Comparison of ENCODE assay signal across 11 cellular contexts in genomic region chr1:183287191-183287675, GRCh38.
DNase-seq lines count a peak whose midpoint lies in the region; ATAC-seq and TF ChIP-seq lines count a peak whose summit lies in the region.
"Had no signal": no experiment of that assay in that cellular context is flagged by ENCODE, and none has a peak within 500 bp of the region (broad histone marks: within the 10 kb centered on the region; RNA-seq: fewer than 3 reads in every experiment).

No MANE protein-coding gene starts in this region.

- H3K36me3 ChIP-seq in gastroesophageal sphincter (no peaks in the 10 kb centered on the region), muscle layer of colon (ENCODE audit: insufficient read depth, low read length) (no peaks in the 10 kb centered on the region), upper lobe of left lung (no peaks in the 10 kb centered on the region)
- H3K36me3 ChIP-seq: WERI-Rb-1 had no signal

- ATAC-seq in gastroesophageal sphincter (peak; percentile 61), upper lobe of left lung (ENCODE audit: low FRiP score in 2 of 2) (peak; percentile 17 to 61)

- WGBS in gastroesophageal sphincter (ENCODE audit: low coverage in 1 of 2), 2 donors: 10% methylated on average over 4 of the region's 5 CpGs; no CpG with 5 or more reads in 1 of the 2 donors
- WGBS in upper lobe of left lung, 2 donors: 58 to 65% methylated on average over 2 to 5 of the region's 5 CpGs

- DNase-seq in astrocyte of the cerebellum (ENCODE audit: low read depth): peak; percentile 37
- no peak for DNase-seq in upper lobe of left lung
- no peak for DNase-seq in NCI-H2029 (lab: John Stamatoyannopoulos, UW)
- DNase-seq in HPDE6-E6E7 (ENCODE audit: extremely low spot score): no peak
- no peak for DNase-seq in activated CD4-positive, alpha-beta T cell treated with anti-CD3 and anti-CD28 coated beads, Interleukin-2, amount 50 U/mL, for 48 hours
- DNase-seq: activated T-cell treated with anti-CD3 and anti-CD28 coated beads, Interleukin-2, amount 50 U/mL, for 24 hours; central memory CD4-positive, alpha-beta T cell; NCI-H524 treated with DMSO at 0.1 percent for 48 hours; WERI-Rb-1 had no signal

- H3K27ac ChIP-seq in gastroesophageal sphincter: peak overlapping the region in 3 of 4 donors; percentile 5 to 53 (median 18)
- peak overlapping the region; percentile 77 for H3K27ac ChIP-seq in muscle layer of colon (ENCODE audit: low read depth, low read length)
- no peak overlapping the region for H3K27ac ChIP-seq in upper lobe of left lung
- H3K27ac ChIP-seq: WERI-Rb-1 had no signal

- TF ChIP-seq POLR2A in gastroesophageal sphincter (IDR thresholded peaks at IDR 0.05) (no peak), upper lobe of left lung (IDR thresholded peaks at IDR 0.05) (no peak)

- in situ Hi-C loops in astrocyte of the cerebellum (cut with HindIII; ENCODE audit: low sequenced_read_pairs): no loop called here

- peaks cover 0 to 27% (median 13%) of the 10 kb centered on the region in 3 donors for H3K4me1 ChIP-seq in gastroesophageal sphincter
- peaks cover 45% of the 10 kb centered on the region for H3K4me1 ChIP-seq in muscle layer of colon (ENCODE audit: insufficient read depth, low read length)
- peaks cover 0 to 7% (median 2%) of the 10 kb centered on the region in 4 donors for H3K4me1 ChIP-seq in upper lobe of left lung

- H3K27me3 ChIP-seq in gastroesophageal sphincter (no peaks in the 10 kb centered on the region), muscle layer of colon (ENCODE audit: control insufficient read depth in 1 of 2, insufficient read depth in 2 of 2, low read length in 2 of 2) (no peaks in the 10 kb centered on the region), upper lobe of left lung (no peaks in the 10 kb centered on the region)

- H3K9me3 ChIP-seq in gastroesophageal sphincter (no peaks in the 10 kb centered on the region), muscle layer of colon (ENCODE audit: low read length) (no peaks in the 10 kb centered on the region), upper lobe of left lung (no peaks in the 10 kb centered on the region)

- TF ChIP-seq CTCF in astrocyte of the cerebellum (IDR thresholded peaks at IDR 0.05; ENCODE audit: low read depth, low read length, missing control alignments): no peak
- TF ChIP-seq CTCF in gastroesophageal sphincter (IDR thresholded peaks at IDR 0.05): no peak
- TF ChIP-seq CTCF in upper lobe of left lung (IDR thresholded peaks at IDR 0.05): no peak

- TF ChIP-seq EP300 in gastroesophageal sphincter (IDR thresholded peaks at IDR 0.05): no peak
- TF ChIP-seq EP300 in upper lobe of left lung (IDR thresholded peaks at IDR 0.05): no peak

- H3K4me3 ChIP-seq in astrocyte of the cerebellum (ENCODE audit: low read depth, low read length) (no peak overlapping the region), gastroesophageal sphincter (no peak overlapping the region), muscle layer of colon (ENCODE audit: low read depth in 1 of 2, low read length in 2 of 2) (no peak overlapping the region), upper lobe of left lung (no peak overlapping the region)

- no peak overlapping the region for H3K9ac ChIP-seq in muscle layer of colon (ENCODE audit: low read length)

Comparison
In these comparisons a context has a peak if more than half of its experiments do, and no peak if none do; other contexts are left out.
1. H3K27ac ChIP-seq: peak in gastroesophageal sphincter (3 of 4) and muscle layer of colon (single experiment); none in upper lobe of left lung (0 of 4).